Comparison of ENCODE assay signal across 1 cellular context in genomic region chr15:64566629-64567427, GRCh38.
TF ChIP-seq lines count a peak whose summit lies in the region.

No MANE protein-coding gene starts in this region.

TF ChIP-seq in HepG2, 621 proteins besides CTCF, POLR2A, EP300 and RAD21 (continued from another document):
- TF ChIP-seq, protein P1, sequence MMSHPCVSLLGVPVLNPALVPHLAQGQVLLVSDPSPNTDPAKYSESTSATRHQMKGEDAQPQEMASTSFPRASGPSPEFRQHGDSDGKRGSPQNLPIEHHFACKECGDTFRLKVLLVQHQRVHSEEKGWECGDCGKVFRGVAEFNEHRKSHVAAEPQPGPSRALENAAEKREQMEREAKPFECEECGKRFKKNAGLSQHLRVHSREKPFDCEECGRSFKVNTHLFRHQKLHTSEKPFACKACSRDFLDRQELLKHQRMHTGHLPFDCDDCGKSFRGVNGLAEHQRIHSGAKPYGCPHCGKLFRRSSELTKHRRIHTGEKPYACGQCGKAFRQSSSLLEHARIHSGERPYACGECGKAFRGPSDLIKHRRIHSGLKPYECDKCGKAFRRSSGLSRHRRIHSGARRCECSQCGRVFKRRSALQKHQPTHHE (CRISPR knock-in tag; IDR thresholded peaks at IDR 0.05; ENCODE audit: borderline replicate concordance): no peak
